In the genomic region with DNA sequence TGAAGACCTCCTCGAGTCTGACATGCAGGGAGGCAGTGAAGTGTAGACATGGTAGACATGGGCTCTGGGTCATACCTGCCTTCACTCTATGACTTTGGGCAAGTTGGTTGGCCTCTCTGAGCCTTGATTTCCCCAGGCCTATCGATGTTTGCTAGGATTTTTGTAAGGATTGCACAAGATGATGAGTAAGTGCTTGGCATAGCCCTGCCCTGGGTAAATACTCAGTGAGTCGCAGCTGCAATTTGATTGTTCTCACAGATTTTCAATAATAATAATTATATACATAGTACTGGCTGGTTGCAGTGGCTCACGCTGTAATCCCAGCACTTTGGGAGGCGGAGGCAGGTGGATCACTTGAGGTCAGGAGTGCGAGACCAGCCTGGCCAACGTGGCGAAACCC, we compare ENCODE assay signal across 23 cellular contexts. TPM values are rescaled to one million over a fixed set of nuclear protein-coding genes. Genes with fewer than 3 reads are reported as not detected.
A peak's percentile ranks its signal among the peaks of the same experiment; 100 is the strongest.
DNase-seq lines count a peak whose midpoint lies in the region; ATAC-seq and TF ChIP-seq lines count a peak whose summit lies in the region.
"Had no signal": no experiment of that assay in that cellular context is flagged by ENCODE, and none has a peak within 500 bp of the region (broad histone marks: within the 10 kb centered on the region; RNA-seq: fewer than 3 reads in every experiment).

No MANE protein-coding gene starts in this region.

- intact Hi-C loops in MCF 10A (cut with micrococcal nuclease) (no loop called here), breast epithelium (cut with DNase I; ENCODE audit: low total_unique reads) (no loop called here), PC-3 (cut with micrococcal nuclease) (no loop called here)

- ATAC-seq in PC-3 (peak; percentile 87), HG02885 (IDR thresholded peaks at IDR 0.05; ENCODE audit: poor library complexity, unreplicated experiment) (no peak), GM18909 (IDR thresholded peaks at IDR 0.05; ENCODE audit: poor library complexity, unreplicated experiment) (no peak)
- ATAC-seq: naive thymus-derived CD4-positive, alpha-beta T cell; Right ventricle myocardium inferior had no signal

- no peak overlapping the region for H3K27ac Mint-ChIP-seq in MCF 10A (ENCODE audit: low read depth, unreplicated experiment)
- H3K27ac Mint-ChIP-seq: stimulated activated naive CD8-positive, alpha-beta T cell treated with anti-CD3 and anti-CD28 coated beads, Interleukin-15, Interleukin-2, amounts not matched to agents 100 ng/mL and 50 ng/mL, for 24 hours had no signal

- H3K27me3 ChIP-seq in breast epithelium = no peaks in the 10 kb centered on the region
- H3K27me3 ChIP-seq in PC-3 (ENCODE audit: low read length) = no peaks in the 10 kb centered on the region

- H3K79me2 ChIP-seq in PC-3 (ENCODE audit: low read length) = no peaks in the 10 kb centered on the region

- POLR2A ChIA-PET in MCF 10A (lab: Yijun Ruan, JAX) = interaction anchor here (1.2 kb wide), 1 partner anchor 37 kb away, joined by 3 read pairs; no protein-coding TSS in a partner anchor
- POLR2A ChIA-PET in PC-3 (lab: Charles Lee; ENCODE audit: unreplicated experiment) = no interaction called here

- H3K36me3 Mint-ChIP-seq in MCF 10A (ENCODE audit: insufficient read depth, unreplicated experiment) = peaks cover 14% of the 10 kb centered on the region

- H3K9me2 ChIP-seq in PC-3 (replicated peaks; ENCODE audit: low read length) = no peaks in the 10 kb centered on the region

- no peaks in the 10 kb centered on the region for H3K4me1 ChIP-seq in breast epithelium
- H3K4me1 ChIP-seq in PC-3 (ENCODE audit: insufficient read depth, low read length) = peaks cover 6% of the 10 kb centered on the region

- no peaks in the 10 kb centered on the region for H3F3A ChIP-seq in PC-3 (ENCODE audit: low read length, unreplicated experiment)

- no peak overlapping the region for H3K4me3 Mint-ChIP-seq in MCF 10A (ENCODE audit: unreplicated experiment)
- H3K4me3 Mint-ChIP-seq: naive thymus-derived CD4-positive, alpha-beta T cell; stimulated activated naive CD8-positive, alpha-beta T cell treated with anti-CD3 and anti-CD28 coated beads, Interleukin-15, Interleukin-2, amounts not matched to agents 100 ng/mL and 50 ng/mL, for 24 hours had no signal

- BruUV-seq in MCF 10A (replicated peaks; lab: Mats Ljungman, UMichigan) (no TSS peak), PC-3 (replicated peaks; lab: Mats Ljungman, UMichigan) (no TSS peak)

- DNase-seq in MCF 10A (ENCODE audit: unreplicated experiment) (peak; percentile 68), breast epithelium (ENCODE audit: low spot score in 2 of 2) (no peak), PC-3 (peak; percentile 65), fibroblast of peridontal ligament (ENCODE audit: extremely low read depth) (peak; percentile 67), KG1 (lab: John Stamatoyannopoulos, UW) (no peak), NCI-H82 (lab: John Stamatoyannopoulos, UW) (no peak)
- DNase-seq: activated CD4-positive, alpha-beta T cell treated with anti-CD3 and anti-CD28 coated beads, Interleukin-2, amount 50 U/mL, for 4 hours; anterior cingulate cortex; cerebellar nuclear complex; DMS79; effector CD4-positive, alpha-beta T cell; hippocampal formation; mesenchymal stem cell; naive thymus-derived CD4-positive, alpha-beta T cell; NCI-H1105 treated with DMSO at 0.1 percent for 48 hours; NCI-H524; stimulated activated CD4-positive, alpha-beta T cell treated with anti-CD3 and anti-CD28 coated beads, Interleukin-2, amount 100 ng/mL, for 24 hours; T-helper 1 cell had no signal

- H3K4me1 Mint-ChIP-seq in MCF 10A (ENCODE audit: insufficient read depth, unreplicated experiment) = no peaks in the 10 kb centered on the region
- H3K4me1 Mint-ChIP-seq: naive thymus-derived CD4-positive, alpha-beta T cell had no signal

- no peaks in the 10 kb centered on the region for H3K9me3 Mint-ChIP-seq in MCF 10A (ENCODE audit: unreplicated experiment)
- H3K9me3 Mint-ChIP-seq: naive thymus-derived CD4-positive, alpha-beta T cell; stimulated activated naive CD8-positive, alpha-beta T cell treated with anti-CD3 and anti-CD28 coated beads, Interleukin-15, Interleukin-2, amounts not matched to agents 100 ng/mL and 50 ng/mL, for 24 hours had no signal

- H3K27ac ChIP-seq in breast epithelium = no peak overlapping the region
- peak overlapping the region; percentile 37 for H3K27ac ChIP-seq in PC-3 (ENCODE audit: low read length)
- H3K27ac ChIP-seq: KMS-11 had no signal

- CTCF ChIA-PET in MCF 10A (lab: Yijun Ruan, JAX) = interaction anchor here (0.6 to 3.3 kb wide), 4 partner anchors 13 to 513 kb away, joined by 3 to 22 read pairs (median 13); no protein-coding TSS in a partner anchor
- CTCF ChIA-PET in PC-3 (lab: Charles Lee) = interaction anchor here (0.6 kb wide), 1 partner anchor 12 kb away, joined by 3 read pairs; no protein-coding TSS in a partner anchor

- H3K4me2 ChIP-seq in PC-3 (ENCODE audit: low read length) = no peak overlapping the region
- H3K4me2 ChIP-seq: KMS-11 had no signal

- TF ChIP-seq POLR2A in breast epithelium (IDR thresholded peaks at IDR 0.05) = no peak

- H3K9me3 ChIP-seq in breast epithelium = no peaks in the 10 kb centered on the region
- H3K9me3 ChIP-seq in PC-3 (ENCODE audit: low read length) = no peaks in the 10 kb centered on the region

- H3K27me3 Mint-ChIP-seq in MCF 10A (ENCODE audit: insufficient read depth, unreplicated experiment) = no peaks in the 10 kb centered on the region
- H3K27me3 Mint-ChIP-seq: naive thymus-derived CD4-positive, alpha-beta T cell; stimulated activated naive CD8-positive, alpha-beta T cell treated with anti-CD3 and anti-CD28 coated beads, Interleukin-15, Interleukin-2, amounts not matched to agents 100 ng/mL and 50 ng/mL, for 24 hours had no signal

- no peak overlapping the region for H3K9ac ChIP-seq in PC-3 (ENCODE audit: low read length)
- H3K9ac ChIP-seq: KMS-11 had no signal

- H2AFZ ChIP-seq in PC-3 (ENCODE audit: low read length) = no peak overlapping the region

- H4K20me1 ChIP-seq in PC-3 (ENCODE audit: low read length) = no peaks in the 10 kb centered on the region

- TF ChIP-seq CTCF in MCF 10A (IDR thresholded peaks at IDR 0.05; ENCODE audit: unreplicated experiment) = no peak
- no peak for TF ChIP-seq CTCF in breast epithelium (IDR thresholded peaks at IDR 0.05)
- TF ChIP-seq CTCF in PC-3 (conservative IDR thresholded peaks at IDR 0.05; ENCODE audit: low read depth, low read length) = no peak

- no peak overlapping the region for H3K4me3 ChIP-seq in breast epithelium
- no peak overlapping the region for H3K4me3 ChIP-seq in PC-3 (ENCODE audit: low read length)

- peaks cover 20% of the 10 kb centered on the region for H3K36me3 ChIP-seq in breast epithelium
- H3K36me3 ChIP-seq in PC-3 (ENCODE audit: low read depth, low read length) = peaks cover 21% of the 10 kb centered on the region

RNA-seq across cellular contexts. Expression of gene MCM5, which starts 18.1 kb away (rescaled TPM):
- total RNA-seq in MCF 10A (2022) (26.2 and 35.0 TPM in 2 replicates), breast epithelium (10 to 100 TPM; 16.4 to 23.3 (median 16.8) TPM), PC-3 (2014; rRNA removed) (112 and 131 TPM in 2 replicates)

RNA-seq across cellular contexts. Expression of gene HMOX1, which starts 37.2 kb away (rescaled TPM):
- 1.9 and 2.5 TPM in 2 replicates for total RNA-seq in MCF 10A (2022)
- 10 to 100 TPM; 11.5 to 38.6 (median 21.3) TPM for total RNA-seq in breast epithelium
- total RNA-seq in PC-3 (2014; rRNA removed) = 14.5 and 16.5 TPM in 2 replicates

Comparison
In these comparisons a context has a peak if more than half of its experiments do, and no peak if none do; other contexts are left out.
1. DNase-seq: peak in MCF 10A (single experiment), PC-3 (single experiment) and fibroblast of peridontal ligament (single experiment); none in breast epithelium (0 of 2), KG1 (single experiment) and NCI-H82 (single experiment).